ENCODE assay signal across 22 cellular contexts in the genomic region with DNA sequence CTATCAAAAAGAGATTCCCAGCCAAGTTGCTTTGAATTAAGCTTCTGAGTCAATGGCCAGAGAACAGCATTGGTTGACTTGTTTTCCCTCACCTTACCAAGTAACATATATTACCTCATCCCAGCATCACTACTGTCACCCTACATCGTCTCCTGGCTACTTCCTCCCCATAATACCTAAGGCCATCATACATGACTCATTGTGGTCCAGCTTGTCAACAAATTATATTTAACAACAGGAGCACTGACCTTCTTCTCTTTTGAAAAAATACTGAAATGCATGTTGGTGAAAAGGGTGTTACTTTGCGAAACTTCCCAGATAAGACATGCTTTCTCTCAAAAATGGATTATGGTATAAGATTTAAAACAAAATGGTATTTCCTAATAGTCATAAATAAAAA.
A peak's percentile ranks its signal among the peaks of the same experiment; 100 is the strongest.
DNase-seq lines count a peak whose midpoint lies in the region; ATAC-seq and TF ChIP-seq lines count a peak whose summit lies in the region.
"Had no signal": no experiment of that assay in that cellular context is flagged by ENCODE, and none has a peak within 500 bp of the region (broad histone marks: within the 10 kb centered on the region; RNA-seq: fewer than 3 reads in every experiment).

No MANE protein-coding gene starts in this region.

- H3K4me3 ChIP-seq in choroid plexus epithelial cell (ENCODE audit: low read depth, low read length) (no peak overlapping the region), mesenchymal stem cell (ENCODE audit: insufficient read depth in 1 of 2, low read depth in 1 of 2, low read length in 2 of 2) (no peak overlapping the region)
- H3K4me3 ChIP-seq in CD8-positive, alpha-beta T cell (ENCODE audit: low read depth, low read length), result no peak overlapping the region
- H3K4me3 ChIP-seq: GM12878, MG63 had no signal

- no peak overlapping the region for H2BK120ac ChIP-seq in mesenchymal stem cell (ENCODE audit: low read depth, low read length)

- H2BK15ac ChIP-seq in mesenchymal stem cell (ENCODE audit: low read depth, poor library complexity, severe bottlenecking), result no peak overlapping the region

- no peak overlapping the region for H3K4me2 ChIP-seq in mesenchymal stem cell (ENCODE audit: low read length, poor library complexity, severe bottlenecking)
- H3K4me2 ChIP-seq: SK-N-SH had no signal

- H3K23ac ChIP-seq in mesenchymal stem cell (ENCODE audit: low read length in 2 of 2), result no peak overlapping the region

- H3K14ac ChIP-seq in mesenchymal stem cell (ENCODE audit: low read length in 2 of 2), result no peak overlapping the region

- DNase-seq in ELR (ENCODE audit: low read depth), result peak; percentile 58
- DNase-seq in M059J (ENCODE audit: low read depth), result peak; percentile 83
- DNase-seq in choroid plexus epithelial cell (ENCODE audit: low read depth), result peak; percentile 46
- DNase-seq in mesenchymal stem cell, result no peak
- DNase-seq in AG08396 (ENCODE audit: low spot score), result no peak
- DNase-seq in CD8-positive, alpha-beta T cell, result no peak
- DNase-seq in NOMO-1 treated with dmso at 0.1 percent for 144 hours (lab: John Stamatoyannopoulos, UW; ENCODE audit: unreplicated experiment), result no peak
- DNase-seq: ACHN; C1 segment of cervical spinal cord; CD8-positive, alpha-beta memory T cell; H7; HFFc6; Kasumi-1; MG63; NCI-H1417 treated with DMSO at 0.1 percent for 48 hours; NCI-H187; NCI-H446 treated with DMSO at 0.1 percent for 48 hours; NCI-H526 treated with DMSO at 0.1 percent for 48 hours; RPMI8226; SHP77; SK-N-SH had no signal

- H3K27me3 ChIP-seq in mesenchymal stem cell (ENCODE audit: control insufficient read depth in 1 of 2, insufficient read depth in 1 of 2, low read length in 2 of 2), result no peaks in the 10 kb centered on the region
- H3K27me3 ChIP-seq in CD8-positive, alpha-beta T cell (ENCODE audit: insufficient read depth, low read length), result no peaks in the 10 kb centered on the region
- H3K27me3 ChIP-seq: MG63 had no signal

- no peak overlapping the region for H3K9ac ChIP-seq in mesenchymal stem cell (ENCODE audit: low read length)
- H3K9ac ChIP-seq: SK-N-SH had no signal

- H3K27ac Mint-ChIP-seq in CD8-positive, alpha-beta T cell, result no peak overlapping the region
- H3K27ac Mint-ChIP-seq: CD8-positive, alpha-beta memory T cell; HFFc6 had no signal

- no peaks in the 10 kb centered on the region for H3K9me3 ChIP-seq in mesenchymal stem cell (ENCODE audit: control insufficient read depth, low read length)
- H3K9me3 ChIP-seq in CD8-positive, alpha-beta T cell (ENCODE audit: low read length), result no peaks in the 10 kb centered on the region
- H3K9me3 ChIP-seq: MG63, SK-N-SH had no signal

- TF ChIP-seq CTCF in choroid plexus epithelial cell (conservative IDR thresholded peaks at IDR 0.05; ENCODE audit: low read depth, low read length), result no peak
- TF ChIP-seq CTCF in CD8-positive, alpha-beta T cell (IDR thresholded peaks at IDR 0.05), result no peak

- no peak overlapping the region for H2BK12ac ChIP-seq in mesenchymal stem cell (ENCODE audit: low read length in 2 of 2)

- H3K27ac ChIP-seq in mesenchymal stem cell (ENCODE audit: low read length, poor library complexity, severe bottlenecking), result no peak overlapping the region
- H3K27ac ChIP-seq in CD8-positive, alpha-beta T cell (ENCODE audit: low read depth, low read length), result no peak overlapping the region

- no peak overlapping the region for H4K8ac ChIP-seq in mesenchymal stem cell (ENCODE audit: low read length)

- H3K36me3 Mint-ChIP-seq in CD8-positive, alpha-beta T cell, result no peaks in the 10 kb centered on the region
- H3K36me3 Mint-ChIP-seq: CD8-positive, alpha-beta memory T cell had no signal

- no peak for ATAC-seq in CD8-positive, alpha-beta T cell
- ATAC-seq: GM12878 had no signal

- H2BK5ac ChIP-seq in mesenchymal stem cell (ENCODE audit: low read depth, low read length, poor library complexity, severe bottlenecking), result no peak overlapping the region

- no peaks in the 10 kb centered on the region for H3K36me3 ChIP-seq in mesenchymal stem cell (ENCODE audit: control insufficient read depth in 1 of 2, insufficient read depth in 2 of 2, low read depth in 1 of 2, low read length in 2 of 2)
- H3K36me3 ChIP-seq in CD8-positive, alpha-beta T cell (ENCODE audit: insufficient read depth, low read length), result no peaks in the 10 kb centered on the region
- H3K36me3 ChIP-seq: MG63 had no signal

- POLR2A ChIA-PET in CD8-positive, alpha-beta T cell (lab: Charles Lee), result no interaction called here

- H3K27me3 Mint-ChIP-seq in CD8-positive, alpha-beta T cell (ENCODE audit: low read depth), result no peaks in the 10 kb centered on the region
- H3K27me3 Mint-ChIP-seq: CD8-positive, alpha-beta memory T cell had no signal

- intact Hi-C loops in CD8-positive, alpha-beta T cell (cut with DNase I, micrococcal nuclease), result no loop called here

- no peaks in the 10 kb centered on the region for H3K79me1 ChIP-seq in mesenchymal stem cell (replicated peaks; ENCODE audit: low read length, poor library complexity, severe bottlenecking)

- H3K18ac ChIP-seq in mesenchymal stem cell (ENCODE audit: low read depth in 1 of 2, low read length in 2 of 2), result no peak overlapping the region

- no peak overlapping the region for H3K4me3 Mint-ChIP-seq in CD8-positive, alpha-beta T cell
- H3K4me3 Mint-ChIP-seq: CD8-positive, alpha-beta memory T cell; HFFc6 had no signal

- H2AK5ac ChIP-seq in mesenchymal stem cell (ENCODE audit: low read length, severe bottlenecking), result peak overlapping the region; percentile 7

- H3K9me3 Mint-ChIP-seq in CD8-positive, alpha-beta T cell, result peaks cover 6% of the 10 kb centered on the region
- H3K9me3 Mint-ChIP-seq: HFFc6 had no signal

- H3K4me1 ChIP-seq in mesenchymal stem cell (ENCODE audit: control insufficient read depth, insufficient read depth, low read depth, low read length), result peaks cover 1% of the 10 kb centered on the region
- H3K4me1 ChIP-seq in CD8-positive, alpha-beta T cell (ENCODE audit: insufficient read depth, low read length), result no peaks in the 10 kb centered on the region

- no peak overlapping the region for H3K4ac ChIP-seq in mesenchymal stem cell (ENCODE audit: low read depth in 1 of 2, low read length in 2 of 2)

- no peak overlapping the region for H4K91ac ChIP-seq in mesenchymal stem cell (ENCODE audit: low read length)

- CTCF ChIA-PET in CD8-positive, alpha-beta T cell (lab: Charles Lee), result no interaction called here

- 18% methylated on average over 1 of the region's 2 CpGs for WGBS in mesenchymal stem cell

- H3K4me1 Mint-ChIP-seq in CD8-positive, alpha-beta T cell (ENCODE audit: low read depth), result no peaks in the 10 kb centered on the region
- H3K4me1 Mint-ChIP-seq: CD8-positive, alpha-beta memory T cell had no signal

- H2AFZ ChIP-seq in mesenchymal stem cell (ENCODE audit: low read depth, low read length), result no peak overlapping the region

Comparison
In these comparisons a context has a peak if more than half of its experiments do, and no peak if none do; other contexts are left out.
1. DNase-seq: peak in ELR (single experiment), M059J (single experiment) and choroid plexus epithelial cell (single experiment); none in mesenchymal stem cell (single experiment), AG08396 (single experiment), CD8-positive, alpha-beta T cell (0 of 7) and NOMO-1 treated with dmso at 0.1 percent for 144 hours (single experiment).